ENCODE assay signal across 9 cellular contexts in the genomic region with DNA sequence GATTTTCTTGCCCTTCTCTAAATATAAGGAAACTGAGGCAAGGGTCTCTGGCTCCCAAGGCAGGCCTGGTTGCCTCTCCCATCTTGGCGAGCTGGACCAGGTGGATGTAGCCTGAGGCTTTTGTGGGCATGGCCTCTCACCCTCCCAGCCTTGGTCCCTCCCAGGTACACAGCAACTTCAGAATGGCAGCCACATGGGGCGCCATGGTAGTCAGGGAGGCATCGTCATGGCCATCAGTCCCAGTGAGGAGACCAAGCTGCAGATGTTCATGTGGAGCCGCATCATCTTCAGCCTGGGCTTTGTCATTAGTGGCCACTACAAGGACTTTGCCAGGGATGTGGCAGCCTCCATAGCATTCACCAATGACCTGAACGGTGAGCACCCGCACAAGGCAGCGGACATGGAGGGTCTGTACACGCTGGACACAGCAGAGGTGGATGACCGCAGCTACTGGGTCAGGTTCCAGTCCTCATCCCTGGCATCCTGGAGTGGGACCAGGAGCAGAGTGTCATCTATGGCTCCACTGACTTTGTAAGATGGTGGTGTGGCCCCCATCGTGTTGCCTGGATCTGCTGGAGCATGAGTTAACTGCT.
"Had no signal": no experiment of that assay in that cellular context is flagged by ENCODE, and none has a peak within 500 bp of the region (broad histone marks: within the 10 kb centered on the region; RNA-seq: fewer than 3 reads in every experiment).

No MANE protein-coding gene starts in this region.

- H3K9me3 Mint-ChIP-seq: activated CD4-positive, alpha-beta memory T cell treated with anti-CD3 and anti-CD28 coated beads, Interleukin-2, amount 10 ng/mL, durations not matched to agents 7 days and 5 days; activated naive CD4-positive, alpha-beta T cell treated with anti-CD3 and anti-CD28 coated beads, Interleukin-2, amount 50 U/mL, for 24 hours had no signal

- H3K27me3 ChIP-seq: brain microvascular endothelial cell had no signal

- H3K4me3 Mint-ChIP-seq: activated CD4-positive, alpha-beta memory T cell treated with anti-CD3 and anti-CD28 coated beads, Interleukin-2, amount 10 ng/mL, durations not matched to agents 7 days and 5 days; activated naive CD4-positive, alpha-beta T cell treated with anti-CD3 and anti-CD28 coated beads, Interleukin-2, amount 50 U/mL, for 24 hours had no signal

- H3K4me3 ChIP-seq: skin epidermis had no signal

- H3K27ac Mint-ChIP-seq: activated CD4-positive, alpha-beta memory T cell treated with anti-CD3 and anti-CD28 coated beads, Interleukin-2, amount 10 ng/mL, durations not matched to agents 7 days and 5 days had no signal

- DNase-seq: activated CD4-positive, alpha-beta memory T cell treated with anti-CD3 and anti-CD28 coated beads, Interleukin-2, amount 10 ng/mL, durations not matched to agents 7 days and 5 days; activated CD4-positive, CD25-positive, alpha-beta regulatory T cell; brain microvascular endothelial cell; dermis blood vessel endothelial cell; hippocampal formation; trophoblast cell had no signal

- H3K27me3 Mint-ChIP-seq: activated CD4-positive, alpha-beta memory T cell treated with anti-CD3 and anti-CD28 coated beads, Interleukin-2, amount 10 ng/mL, durations not matched to agents 7 days and 5 days; activated naive CD4-positive, alpha-beta T cell treated with anti-CD3 and anti-CD28 coated beads, Interleukin-2, amount 50 U/mL, for 24 hours had no signal

- H3K36me3 ChIP-seq: brain microvascular endothelial cell had no signal

- ATAC-seq: esophagus mucosa had no signal

- H3K27ac ChIP-seq: brain microvascular endothelial cell, skin epidermis had no signal
